1 cellular context compared by ENCODE assay signal in the genomic region with DNA sequence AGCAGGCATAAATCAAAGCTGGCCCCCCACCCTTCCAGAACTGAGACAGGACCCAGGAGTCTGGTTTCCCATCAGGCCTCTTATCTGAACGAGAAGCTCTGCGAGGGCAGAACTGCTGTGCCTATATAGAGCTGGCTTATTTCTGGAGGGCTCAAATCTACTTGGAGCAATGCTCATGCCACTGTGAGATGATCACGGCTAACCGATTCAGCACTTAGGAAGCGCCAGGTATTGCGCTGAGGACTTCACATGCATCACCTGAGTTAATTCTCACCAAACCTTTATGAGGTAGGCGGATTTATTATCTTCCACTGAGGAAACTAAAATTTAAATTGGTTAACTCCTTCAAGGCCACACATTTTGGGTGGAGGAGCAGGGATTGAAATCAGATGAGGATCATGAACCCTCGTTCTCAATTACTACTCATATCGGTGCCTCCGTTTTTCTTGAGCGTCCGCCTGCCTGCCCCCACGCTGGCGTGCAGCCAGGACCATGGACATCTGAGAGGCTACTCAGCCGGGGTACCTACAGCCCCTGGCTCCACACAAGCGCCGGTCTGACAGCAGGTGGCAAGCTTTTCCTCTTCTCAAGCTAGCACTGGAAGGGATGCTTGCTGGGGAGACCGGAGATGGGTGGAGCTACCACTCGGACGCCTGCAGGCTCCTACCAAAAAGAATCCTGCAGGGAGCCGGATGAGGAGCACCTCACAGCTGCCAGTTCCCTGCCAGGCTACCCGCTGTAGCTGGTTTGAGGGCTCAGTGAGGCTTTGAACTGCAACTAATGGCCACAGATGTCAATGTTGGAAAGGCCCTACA.
TF ChIP-seq lines count a peak whose summit lies in the region.

No MANE protein-coding gene starts in this region.

TF ChIP-seq in HepG2, 621 proteins besides CTCF, POLR2A, EP300 and RAD21 (continued from another document and continues in another):
- TF ChIP-seq, protein P1, sequence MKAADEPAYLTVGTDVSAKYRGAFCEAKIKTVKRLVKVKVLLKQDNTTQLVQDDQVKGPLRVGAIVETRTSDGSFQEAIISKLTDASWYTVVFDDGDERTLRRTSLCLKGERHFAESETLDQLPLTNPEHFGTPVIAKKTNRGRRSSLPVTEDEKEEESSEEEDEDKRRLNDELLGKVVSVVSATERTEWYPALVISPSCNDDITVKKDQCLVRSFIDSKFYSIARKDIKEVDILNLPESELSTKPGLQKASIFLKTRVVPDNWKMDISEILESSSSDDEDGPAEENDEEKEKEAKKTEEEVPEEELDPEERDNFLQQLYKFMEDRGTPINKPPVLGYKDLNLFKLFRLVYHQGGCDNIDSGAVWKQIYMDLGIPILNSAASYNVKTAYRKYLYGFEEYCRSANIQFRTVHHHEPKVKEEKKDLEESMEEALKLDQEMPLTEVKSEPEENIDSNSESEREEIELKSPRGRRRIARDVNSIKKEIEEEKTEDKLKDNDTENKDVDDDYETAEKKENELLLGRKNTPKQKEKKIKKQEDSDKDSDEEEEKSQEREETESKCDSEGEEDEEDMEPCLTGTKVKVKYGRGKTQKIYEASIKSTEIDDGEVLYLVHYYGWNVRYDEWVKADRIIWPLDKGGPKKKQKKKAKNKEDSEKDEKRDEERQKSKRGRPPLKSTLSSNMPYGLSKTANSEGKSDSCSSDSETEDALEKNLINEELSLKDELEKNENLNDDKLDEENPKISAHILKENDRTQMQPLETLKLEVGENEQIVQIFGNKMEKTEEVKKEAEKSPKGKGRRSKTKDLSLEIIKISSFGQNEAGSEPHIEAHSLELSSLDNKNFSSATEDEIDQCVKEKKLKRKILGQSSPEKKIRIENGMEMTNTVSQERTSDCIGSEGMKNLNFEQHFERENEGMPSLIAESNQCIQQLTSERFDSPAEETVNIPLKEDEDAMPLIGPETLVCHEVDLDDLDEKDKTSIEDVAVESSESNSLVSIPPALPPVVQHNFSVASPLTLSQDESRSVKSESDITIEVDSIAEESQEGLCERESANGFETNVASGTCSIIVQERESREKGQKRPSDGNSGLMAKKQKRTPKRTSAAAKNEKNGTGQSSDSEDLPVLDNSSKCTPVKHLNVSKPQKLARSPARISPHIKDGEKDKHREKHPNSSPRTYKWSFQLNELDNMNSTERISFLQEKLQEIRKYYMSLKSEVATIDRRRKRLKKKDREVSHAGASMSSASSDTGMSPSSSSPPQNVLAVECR (CRISPR knock-in tag; IDR thresholded peaks at IDR 0.05; ENCODE audit: borderline replicate concordance): peak; percentile 62; the same call in 1 of the 2 replicates
- TF ChIP-seq DPF2 (CRISPR knock-in tag; IDR thresholded peaks at IDR 0.05; ENCODE audit: borderline replicate concordance, low read depth) (no peak), ZNF557 (CRISPR knock-in tag; IDR thresholded peaks at IDR 0.05) (no peak; the same call in 1 of the 2 replicates), NR2F1 (CRISPR knock-in tag; IDR thresholded peaks at IDR 0.05) (peak; percentile 18 to 47; a peak in 1 of 4 replicates), YY1 (IDR thresholded peaks at IDR 0.05; ENCODE audit: insufficient read depth, insufficient replicate concordance, low read depth, low read length) (peak; percentile 58), EED (CRISPR knock-in tag; IDR thresholded peaks at IDR 0.05) (0 out of 2 replicates have a peak, but pooled peaks have one; percentile 18), ZNF546 (CRISPR knock-in tag; conservative IDR thresholded peaks at IDR 0.05) (no peak), KMT2B (CRISPR knock-in tag; IDR thresholded peaks at IDR 0.05) (0 out of 2 replicates have a peak, but pooled peaks have one; percentile 28), ZMYM2 (CRISPR knock-in tag; IDR thresholded peaks at IDR 0.05) (no peak), ZNF24 (IDR thresholded peaks at IDR 0.05) (no peak), ZNF790 (CRISPR knock-in tag; IDR thresholded peaks at IDR 0.05; ENCODE audit: borderline replicate concordance) (no peak; the same call in 1 of the 2 replicates), ZNF383 (CRISPR knock-in tag; IDR thresholded peaks at IDR 0.05; ENCODE audit: borderline replicate concordance) (no peak), ZNF724P (CRISPR knock-in tag; IDR thresholded peaks at IDR 0.05; ENCODE audit: borderline replicate concordance) (no peak), KAT7 (CRISPR knock-in tag; IDR thresholded peaks at IDR 0.05; ENCODE audit: borderline replicate concordance) (no peak; the same call in none of the 2 replicates), NFE2L1 (CRISPR knock-in tag; IDR thresholded peaks at IDR 0.05; ENCODE audit: borderline replicate concordance) (no peak), ZNF709 (CRISPR knock-in tag; IDR thresholded peaks at IDR 0.05) (0 out of 2 replicates have a peak, but pooled peaks have one; percentile 34)
- TF ChIP-seq, protein P2, sequence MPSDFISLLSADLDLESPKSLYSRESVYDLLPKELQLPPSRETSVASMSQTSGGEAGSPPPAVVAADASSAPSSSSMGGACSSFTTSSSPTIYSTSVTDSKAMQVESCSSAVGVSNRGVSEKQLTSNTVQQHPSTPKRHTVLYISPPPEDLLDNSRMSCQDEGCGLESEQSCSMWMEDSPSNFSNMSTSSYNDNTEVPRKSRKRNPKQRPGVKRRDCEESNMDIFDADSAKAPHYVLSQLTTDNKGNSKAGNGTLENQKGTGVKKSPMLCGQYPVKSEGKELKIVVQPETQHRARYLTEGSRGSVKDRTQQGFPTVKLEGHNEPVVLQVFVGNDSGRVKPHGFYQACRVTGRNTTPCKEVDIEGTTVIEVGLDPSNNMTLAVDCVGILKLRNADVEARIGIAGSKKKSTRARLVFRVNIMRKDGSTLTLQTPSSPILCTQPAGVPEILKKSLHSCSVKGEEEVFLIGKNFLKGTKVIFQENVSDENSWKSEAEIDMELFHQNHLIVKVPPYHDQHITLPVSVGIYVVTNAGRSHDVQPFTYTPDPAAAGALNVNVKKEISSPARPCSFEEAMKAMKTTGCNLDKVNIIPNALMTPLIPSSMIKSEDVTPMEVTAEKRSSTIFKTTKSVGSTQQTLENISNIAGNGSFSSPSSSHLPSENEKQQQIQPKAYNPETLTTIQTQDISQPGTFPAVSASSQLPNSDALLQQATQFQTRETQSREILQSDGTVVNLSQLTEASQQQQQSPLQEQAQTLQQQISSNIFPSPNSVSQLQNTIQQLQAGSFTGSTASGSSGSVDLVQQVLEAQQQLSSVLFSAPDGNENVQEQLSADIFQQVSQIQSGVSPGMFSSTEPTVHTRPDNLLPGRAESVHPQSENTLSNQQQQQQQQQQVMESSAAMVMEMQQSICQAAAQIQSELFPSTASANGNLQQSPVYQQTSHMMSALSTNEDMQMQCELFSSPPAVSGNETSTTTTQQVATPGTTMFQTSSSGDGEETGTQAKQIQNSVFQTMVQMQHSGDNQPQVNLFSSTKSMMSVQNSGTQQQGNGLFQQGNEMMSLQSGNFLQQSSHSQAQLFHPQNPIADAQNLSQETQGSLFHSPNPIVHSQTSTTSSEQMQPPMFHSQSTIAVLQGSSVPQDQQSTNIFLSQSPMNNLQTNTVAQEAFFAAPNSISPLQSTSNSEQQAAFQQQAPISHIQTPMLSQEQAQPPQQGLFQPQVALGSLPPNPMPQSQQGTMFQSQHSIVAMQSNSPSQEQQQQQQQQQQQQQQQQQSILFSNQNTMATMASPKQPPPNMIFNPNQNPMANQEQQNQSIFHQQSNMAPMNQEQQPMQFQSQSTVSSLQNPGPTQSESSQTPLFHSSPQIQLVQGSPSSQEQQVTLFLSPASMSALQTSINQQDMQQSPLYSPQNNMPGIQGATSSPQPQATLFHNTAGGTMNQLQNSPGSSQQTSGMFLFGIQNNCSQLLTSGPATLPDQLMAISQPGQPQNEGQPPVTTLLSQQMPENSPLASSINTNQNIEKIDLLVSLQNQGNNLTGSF (CRISPR knock-in tag; IDR thresholded peaks at IDR 0.05): no peak
- TF ChIP-seq, protein P3, sequence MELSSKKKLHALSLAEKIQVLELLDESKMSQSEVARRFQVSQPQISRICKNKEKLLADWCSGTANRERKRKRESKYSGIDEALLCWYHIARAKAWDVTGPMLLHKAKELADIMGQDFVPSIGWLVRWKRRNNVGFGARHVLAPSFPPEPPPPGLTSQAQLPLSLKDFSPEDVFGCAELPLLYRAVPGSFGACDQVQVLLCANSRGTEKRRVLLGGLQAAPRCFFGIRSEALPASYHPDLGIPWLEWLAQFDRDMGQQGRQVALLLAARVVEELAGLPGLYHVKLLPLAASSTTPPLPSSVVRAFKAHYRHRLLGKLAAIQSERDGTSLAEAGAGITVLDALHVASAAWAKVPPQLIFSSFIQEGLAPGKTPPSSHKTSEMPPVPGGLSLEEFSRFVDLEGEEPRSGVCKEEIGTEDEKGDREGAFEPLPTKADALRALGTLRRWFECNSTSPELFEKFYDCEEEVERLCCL (CRISPR knock-in tag; IDR thresholded peaks at IDR 0.05; ENCODE audit: borderline replicate concordance): no peak
- TF ChIP-seq, protein P4, sequence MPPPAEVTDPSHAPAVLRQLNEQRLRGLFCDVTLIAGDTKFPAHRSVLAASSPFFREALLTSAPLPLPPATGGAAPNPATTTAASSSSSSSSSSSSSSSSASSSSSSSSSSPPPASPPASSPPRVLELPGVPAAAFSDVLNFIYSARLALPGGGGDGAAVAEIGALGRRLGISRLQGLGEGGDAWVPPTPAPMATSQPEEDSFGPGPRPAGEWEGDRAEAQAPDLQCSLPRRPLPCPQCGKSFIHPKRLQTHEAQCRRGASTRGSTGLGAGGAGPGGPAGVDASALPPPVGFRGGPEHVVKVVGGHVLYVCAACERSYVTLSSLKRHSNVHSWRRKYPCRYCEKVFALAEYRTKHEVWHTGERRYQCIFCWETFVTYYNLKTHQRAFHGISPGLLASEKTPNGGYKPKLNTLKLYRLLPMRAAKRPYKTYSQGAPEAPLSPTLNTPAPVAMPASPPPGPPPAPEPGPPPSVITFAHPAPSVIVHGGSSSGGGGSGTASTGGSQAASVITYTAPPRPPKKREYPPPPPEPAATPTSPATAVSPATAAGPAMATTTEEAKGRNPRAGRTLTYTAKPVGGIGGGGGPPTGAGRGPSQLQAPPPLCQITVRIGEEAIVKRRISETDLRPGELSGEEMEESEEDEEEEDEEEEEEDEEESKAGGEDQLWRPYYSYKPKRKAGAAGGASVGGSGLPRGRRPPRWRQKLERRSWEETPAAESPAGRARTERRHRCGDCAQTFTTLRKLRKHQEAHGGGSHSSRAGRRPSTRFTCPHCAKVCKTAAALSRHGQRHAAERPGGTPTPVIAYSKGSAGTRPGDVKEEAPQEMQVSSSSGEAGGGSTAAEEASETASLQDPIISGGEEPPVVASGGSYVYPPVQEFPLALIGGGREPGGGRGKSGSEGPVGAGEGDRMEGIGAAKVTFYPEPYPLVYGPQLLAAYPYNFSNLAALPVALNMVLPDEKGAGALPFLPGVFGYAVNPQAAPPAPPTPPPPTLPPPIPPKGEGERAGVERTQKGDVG (CRISPR knock-in tag; IDR thresholded peaks at IDR 0.05; ENCODE audit: borderline replicate concordance): peak; percentile 65; the same call in 1 of the 2 replicates
- TF ChIP-seq, protein P5, sequence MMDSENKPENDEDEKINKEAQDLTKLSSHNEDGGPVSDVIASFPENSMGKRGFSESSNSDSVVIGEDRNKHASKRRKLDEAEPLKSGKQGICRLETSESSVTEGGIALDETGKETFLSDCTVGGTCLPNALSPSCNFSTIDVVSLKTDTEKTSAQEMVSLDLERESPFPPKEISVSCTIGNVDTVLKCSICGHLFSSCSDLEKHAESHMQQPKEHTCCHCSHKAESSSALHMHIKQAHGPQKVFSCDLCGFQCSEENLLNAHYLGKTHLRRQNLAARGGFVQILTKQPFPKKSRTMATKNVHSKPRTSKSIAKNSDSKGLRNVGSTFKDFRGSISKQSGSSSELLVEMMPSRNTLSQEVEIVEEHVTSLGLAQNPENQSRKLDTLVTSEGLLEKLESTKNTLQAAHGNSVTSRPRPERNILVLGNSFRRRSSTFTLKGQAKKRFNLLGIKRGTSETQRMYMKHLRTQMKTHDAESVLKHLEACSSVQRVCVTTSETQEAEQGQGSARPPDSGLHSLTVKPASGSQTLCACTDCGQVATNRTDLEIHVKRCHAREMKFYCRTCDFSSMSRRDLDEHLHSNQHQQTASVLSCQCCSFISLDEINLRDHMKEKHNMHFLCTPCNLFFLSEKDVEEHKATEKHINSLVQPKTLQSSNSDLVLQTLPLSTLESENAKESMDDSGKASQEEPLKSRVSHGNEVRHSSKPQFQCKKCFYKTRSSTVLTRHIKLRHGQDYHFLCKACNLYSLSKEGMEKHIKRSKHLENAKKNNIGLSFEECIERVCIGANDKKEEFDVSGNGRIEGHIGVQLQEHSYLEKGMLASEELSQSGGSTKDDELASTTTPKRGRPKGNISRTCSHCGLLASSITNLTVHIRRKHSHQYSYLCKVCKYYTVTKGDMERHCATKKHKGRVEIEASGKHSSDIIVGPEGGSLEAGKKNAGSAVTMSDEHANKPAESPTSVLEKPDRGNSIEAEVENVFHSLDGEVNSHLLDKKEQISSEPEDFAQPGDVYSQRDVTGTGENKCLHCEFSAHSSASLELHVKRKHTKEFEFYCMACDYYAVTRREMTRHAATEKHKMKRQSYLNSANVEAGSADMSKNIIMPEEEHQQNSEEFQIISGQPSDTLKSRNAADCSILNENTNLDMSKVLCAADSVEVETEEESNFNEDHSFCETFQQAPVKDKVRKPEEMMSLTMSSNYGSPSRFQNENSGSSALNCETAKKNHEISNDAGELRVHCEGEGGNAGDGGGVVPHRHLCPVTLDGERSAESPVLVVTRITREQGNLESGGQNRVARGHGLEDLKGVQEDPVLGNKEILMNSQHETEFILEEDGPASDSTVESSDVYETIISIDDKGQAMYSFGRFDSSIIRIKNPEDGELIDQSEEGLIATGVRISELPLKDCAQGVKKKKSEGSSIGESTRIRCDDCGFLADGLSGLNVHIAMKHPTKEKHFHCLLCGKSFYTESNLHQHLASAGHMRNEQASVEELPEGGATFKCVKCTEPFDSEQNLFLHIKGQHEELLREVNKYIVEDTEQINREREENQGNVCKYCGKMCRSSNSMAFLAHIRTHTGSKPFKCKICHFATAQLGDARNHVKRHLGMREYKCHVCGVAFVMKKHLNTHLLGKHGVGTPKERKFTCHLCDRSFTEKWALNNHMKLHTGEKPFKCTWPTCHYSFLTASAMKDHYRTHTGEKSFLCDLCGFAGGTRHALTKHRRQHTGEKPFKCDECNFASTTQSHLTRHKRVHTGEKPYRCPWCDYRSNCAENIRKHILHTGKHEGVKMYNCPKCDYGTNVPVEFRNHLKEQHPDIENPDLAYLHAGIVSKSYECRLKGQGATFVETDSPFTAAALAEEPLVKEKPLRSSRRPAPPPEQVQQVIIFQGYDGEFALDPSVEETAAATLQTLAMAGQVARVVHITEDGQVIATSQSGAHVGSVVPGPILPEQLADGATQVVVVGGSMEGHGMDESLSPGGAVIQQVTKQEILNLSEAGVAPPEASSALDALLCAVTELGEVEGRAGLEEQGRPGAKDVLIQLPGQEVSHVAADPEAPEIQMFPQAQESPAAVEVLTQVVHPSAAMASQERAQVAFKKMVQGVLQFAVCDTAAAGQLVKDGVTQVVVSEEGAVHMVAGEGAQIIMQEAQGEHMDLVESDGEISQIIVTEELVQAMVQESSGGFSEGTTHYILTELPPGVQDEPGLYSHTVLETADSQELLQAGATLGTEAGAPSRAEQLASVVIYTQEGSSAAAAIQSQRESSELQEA (CRISPR knock-in tag; IDR thresholded peaks at IDR 0.05; ENCODE audit: not compliant biosample characterization): no peak
- TF ChIP-seq, protein P6, sequence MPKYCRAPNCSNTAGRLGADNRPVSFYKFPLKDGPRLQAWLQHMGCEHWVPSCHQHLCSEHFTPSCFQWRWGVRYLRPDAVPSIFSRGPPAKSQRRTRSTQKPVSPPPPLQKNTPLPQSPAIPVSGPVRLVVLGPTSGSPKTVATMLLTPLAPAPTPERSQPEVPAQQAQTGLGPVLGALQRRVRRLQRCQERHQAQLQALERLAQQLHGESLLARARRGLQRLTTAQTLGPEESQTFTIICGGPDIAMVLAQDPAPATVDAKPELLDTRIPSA (CRISPR knock-in tag; IDR thresholded peaks at IDR 0.05; ENCODE audit: borderline replicate concordance): no peak
- TF ChIP-seq, protein P7, sequence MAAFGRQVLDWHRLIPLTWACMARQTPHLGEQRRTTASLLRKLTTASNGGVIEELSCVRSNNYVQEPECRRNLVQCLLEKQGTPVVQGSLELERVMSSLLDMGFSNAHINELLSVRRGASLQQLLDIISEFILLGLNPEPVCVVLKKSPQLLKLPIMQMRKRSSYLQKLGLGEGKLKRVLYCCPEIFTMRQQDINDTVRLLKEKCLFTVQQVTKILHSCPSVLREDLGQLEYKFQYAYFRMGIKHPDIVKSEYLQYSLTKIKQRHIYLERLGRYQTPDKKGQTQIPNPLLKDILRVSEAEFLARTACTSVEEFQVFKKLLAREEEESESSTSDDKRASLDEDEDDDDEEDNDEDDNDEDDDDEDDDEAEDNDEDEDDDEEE (CRISPR knock-in tag; IDR thresholded peaks at IDR 0.05): peak; percentile 53
